In genomic region chrX:41275661-41276609, GRCh38 we compare ENCODE assay signal across 8 cellular contexts. TPM values are rescaled to one million over a fixed set of nuclear protein-coding genes. Genes with fewer than 3 reads are reported as not detected.
DNase-seq lines count a peak whose midpoint lies in the region; ATAC-seq, FAIRE-seq and TF ChIP-seq lines count a peak whose summit lies in the region.

No MANE protein-coding gene starts in this region.

- intact Hi-C loops in heart left ventricle (cut with DNase I) (loop anchor here in 6 of 10 donors (5.0 to 10.0 kb wide), 4 partner anchors 166 to 481 kb away; partner anchors contain the start of gene NYX (in 4 of the 6)), pancreas (cut with DNase I) (no loop called here), uterus (cut with DNase I; ENCODE audit: low total_unique reads) (no loop called here)

- H3K27me3 Mint-ChIP-seq in activated naive CD8-positive, alpha-beta T cell treated with anti-CD3 and anti-CD28 coated beads, Interleukin-2, amount 50 U/mL, for 24 hours = no peaks in the 10 kb centered on the region

- H3K36me3 ChIP-seq in SJCRH30 (no peaks in the 10 kb centered on the region), heart left ventricle (no peaks in the 10 kb centered on the region), pancreas (no peaks in the 10 kb centered on the region), uterus (no peaks in the 10 kb centered on the region)

- H3K27me3 ChIP-seq in SJCRH30 = no peaks in the 10 kb centered on the region
- peaks cover 0 to 35% (median 0%) of the 10 kb centered on the region in 9 donors for H3K27me3 ChIP-seq in heart left ventricle
- H3K27me3 ChIP-seq in pancreas = no peaks in the 10 kb centered on the region
- H3K27me3 ChIP-seq in uterus = no peaks in the 10 kb centered on the region

- peak overlapping the region; percentile 75 for H3K4me3 ChIP-seq in SJCRH30
- peak overlapping the region; percentile 1 to 72 (median 52) for H3K4me3 ChIP-seq in heart left ventricle
- H3K4me3 ChIP-seq in pancreas = peak overlapping the region; percentile 23 to 51 (median 38)
- peak overlapping the region; percentile 33 to 45 for H3K4me3 ChIP-seq in uterus

- H3K9me3 ChIP-seq in SJCRH30 (replicated peaks) (no peaks in the 10 kb centered on the region), heart left ventricle (no peaks in the 10 kb centered on the region), pancreas (no peaks in the 10 kb centered on the region), uterus (no peaks in the 10 kb centered on the region)

- TF ChIP-seq POLR2A in heart left ventricle (IDR thresholded peaks at IDR 0.05) (no peak), uterus (IDR thresholded peaks at IDR 0.05) (no peak)

- WGBS in heart left ventricle, 4 donors = 0 to 8% (median 4%) methylated on average over 38 to 54 of the region's 54 CpGs
- 1 to 4% methylated on average over 44 to 53 of the region's 54 CpGs for WGBS in pancreas, 2 donors

- TF ChIP-seq CTCF in heart left ventricle (IDR thresholded peaks at IDR 0.05) = peak in 11 of 12 donors; percentile 31 to 62 (median 51)
- TF ChIP-seq CTCF in pancreas (IDR thresholded peaks at IDR 0.05) = peak in 1 of 4 donors; percentile 16
- TF ChIP-seq CTCF in uterus (IDR thresholded peaks at IDR 0.05) = peak; percentile 33 to 53 (median 34)

- no peaks in the 10 kb centered on the region for H3K36me3 Mint-ChIP-seq in activated naive CD8-positive, alpha-beta T cell treated with anti-CD3 and anti-CD28 coated beads, Interleukin-2, amount 50 U/mL, for 24 hours (ENCODE audit: low read depth)

- peaks cover 8% of the 10 kb centered on the region for H3K4me1 Mint-ChIP-seq in activated naive CD8-positive, alpha-beta T cell treated with anti-CD3 and anti-CD28 coated beads, Interleukin-2, amount 50 U/mL, for 24 hours

- FAIRE-seq in HTR-8/SVneo (lab: Jason Lieb, UNC) (peak; percentile 89), pancreas (lab: Jason Lieb, UNC) (no peak)

- H3K27ac ChIP-seq in SJCRH30 = peak overlapping the region; percentile 63
- peak overlapping the region in 3 of 12 donors; percentile 54 to 68 (median 57) for H3K27ac ChIP-seq in heart left ventricle
- peak overlapping the region in 2 of 4 donors; percentile 1 to 17 for H3K27ac ChIP-seq in pancreas
- H3K27ac ChIP-seq in uterus = peak overlapping the region; percentile 73 to 74

- ATAC-seq in activated naive CD8-positive, alpha-beta T cell treated with anti-CD3 and anti-CD28 coated beads, Interleukin-2, amount 50 U/mL, for 24 hours = peak; percentile 83
- ATAC-seq in heart left ventricle (peak; percentile 85 to 93 (median 88)), pancreas (peak; percentile 79 to 92 (median 90))

- no peaks in the 10 kb centered on the region for H3K9me3 Mint-ChIP-seq in activated naive CD8-positive, alpha-beta T cell treated with anti-CD3 and anti-CD28 coated beads, Interleukin-2, amount 50 U/mL, for 24 hours

- peak overlapping the region; percentile 74 for H3K4me3 Mint-ChIP-seq in activated naive CD8-positive, alpha-beta T cell treated with anti-CD3 and anti-CD28 coated beads, Interleukin-2, amount 50 U/mL, for 24 hours

- H3K4me1 ChIP-seq in SJCRH30 (no peaks in the 10 kb centered on the region), heart left ventricle (peaks cover 0 to 15% (median 0%) of the 10 kb centered on the region in 12 donors), pancreas (no peaks in the 10 kb centered on the region), uterus (no peaks in the 10 kb centered on the region)

- DNase-seq in NCI-H524 (lab: John Stamatoyannopoulos, UW) (peak; percentile 44 to 58), NCI-H524 treated with DMSO at 0.1 percent for 48 hours (lab: John Stamatoyannopoulos, UW) (no peak), HTR-8/SVneo (ENCODE audit: insufficient read length, low spot score) (peak; percentile 64), SJCRH30 (peak; percentile 70 to 73), heart left ventricle (peak; percentile 56 to 78 (median 61)), pancreas (peak; percentile 51 to 85 (median 66)), uterus (peak; percentile 61 to 69)
- DNase-seq in activated naive CD8-positive, alpha-beta T cell treated with anti-CD3 and anti-CD28 coated beads, Interleukin-2, amount 50 U/mL, for 24 hours = peak; percentile 52

- peak overlapping the region; percentile 71 for H3K27ac Mint-ChIP-seq in activated naive CD8-positive, alpha-beta T cell treated with anti-CD3 and anti-CD28 coated beads, Interleukin-2, amount 50 U/mL, for 24 hours

RNA-seq across cellular contexts. Expression of gene DDX3X, which starts 58.0 kb away (rescaled TPM):
- total RNA-seq in SJCRH30 (2014; rRNA removed; shearing (Covaris generic)) = 201 and 220 TPM in 2 replicates
- total RNA-seq in heart left ventricle (100 to 1,000 TPM; 128 to 272 (median 178) TPM), pancreas (100 to 1,000 TPM in 3 of 6 donors, 10 to 100 TPM in 3; 53.2 to 142 (median 102) TPM), uterus (100 to 1,000 TPM; 124 to 387 (median 268) TPM)
- polyA plus RNA-seq in heart left ventricle (10 to 100 TPM; 34.3 to 99.8 TPM), pancreas (10 to 100 TPM; 23.2 to 72.0 TPM)

Comparison
In these comparisons a context has a peak if more than half of its experiments do, and no peak if none do; other contexts are left out.
1. intact Hi-C loops: an anchor here in heart left ventricle (5.0 to 10.0 kb wide); none called in pancreas and uterus.